In the genomic region with DNA sequence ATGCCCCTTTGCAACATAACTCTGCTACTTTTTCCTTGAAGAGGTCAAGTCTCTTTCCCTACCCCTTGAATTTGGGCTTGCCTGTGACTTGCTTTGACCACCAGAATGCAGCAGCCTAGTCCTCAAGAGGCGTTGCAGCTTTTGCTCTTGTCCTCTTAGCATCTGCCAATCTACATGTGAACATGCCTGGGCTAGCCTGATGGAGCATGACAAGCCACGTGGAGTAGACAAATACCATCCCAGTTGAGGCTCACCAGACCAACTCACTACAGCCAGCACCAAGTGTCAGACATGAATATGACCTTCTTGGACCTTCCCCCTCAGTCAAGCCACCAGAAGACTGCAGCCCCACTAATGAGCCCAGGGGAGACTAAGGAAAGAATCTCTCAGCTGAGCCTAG, we compare ENCODE assay signal across 23 cellular contexts. TPM values are rescaled to one million over a fixed set of nuclear protein-coding genes. Genes with fewer than 3 reads are reported as not detected.
DNase-seq lines count a peak whose midpoint lies in the region; ATAC-seq and TF ChIP-seq lines count a peak whose summit lies in the region.
"Had no signal": no experiment of that assay in that cellular context is flagged by ENCODE, and none has a peak within 500 bp of the region (broad histone marks: within the 10 kb centered on the region; RNA-seq: fewer than 3 reads in every experiment).

No MANE protein-coding gene starts in this region.

- H3K27me3 ChIP-seq in WERI-Rb-1 (ENCODE audit: insufficient read depth, low read depth, severe bottlenecking): no peaks in the 10 kb centered on the region
- H3K27me3 ChIP-seq: esophagus squamous epithelium, tibial nerve had no signal

- peaks cover 0 to 3% of the 10 kb centered on the region in 2 donors for H3K36me3 Mint-ChIP-seq in activated naive CD4-positive, alpha-beta T cell treated with anti-CD3 and anti-CD28 coated beads, Interleukin-2, amount 50 U/mL, for 72 hours
- no peaks in the 10 kb centered on the region for H3K36me3 Mint-ChIP-seq in type B pancreatic cell
- H3K36me3 Mint-ChIP-seq: CD8-positive, alpha-beta T cell had no signal

- H3K27ac Mint-ChIP-seq in activated naive CD4-positive, alpha-beta T cell treated with anti-CD3 and anti-CD28 coated beads, Interleukin-2, amount 50 U/mL, for 72 hours: peak overlapping the region; percentile 26 to 39
- peak overlapping the region; percentile 51 for H3K27ac Mint-ChIP-seq in type B pancreatic cell
- H3K27ac Mint-ChIP-seq: CD8-positive, alpha-beta T cell; T-helper 1 cell treated with Interleukin-12 subunit alpha and Interleukin-12 subunit beta and Interleukin-4 antibody, amounts not matched to agents 30 μg/mL and 1 μg/mL, for 36 hours had no signal

- H3K4me1 Mint-ChIP-seq in type B pancreatic cell (ENCODE audit: unreplicated experiment): peaks cover 23% of the 10 kb centered on the region

- no peak overlapping the region for H3K4me3 Mint-ChIP-seq in type B pancreatic cell
- H3K4me3 Mint-ChIP-seq: CD8-positive, alpha-beta T cell; T-helper 1 cell treated with Interleukin-12 subunit alpha and Interleukin-12 subunit beta and Interleukin-4 antibody, amounts not matched to agents 30 μg/mL and 1 μg/mL, for 36 hours had no signal

- peaks cover 2% of the 10 kb centered on the region in 2 donors for H3K9me3 Mint-ChIP-seq in activated naive CD4-positive, alpha-beta T cell treated with anti-CD3 and anti-CD28 coated beads, Interleukin-2, amount 50 U/mL, for 72 hours
- H3K9me3 Mint-ChIP-seq in type B pancreatic cell: peaks cover 13% of the 10 kb centered on the region

- ATAC-seq in activated naive CD4-positive, alpha-beta T cell treated with anti-CD3 and anti-CD28 coated beads, Interleukin-2, amount 50 U/mL, for 72 hours: no peak
- ATAC-seq in HG02571 (IDR thresholded peaks at IDR 0.05; ENCODE audit: unreplicated experiment): no peak
- ATAC-seq: CD8-positive, alpha-beta T cell; stimulated activated naive CD8-positive, alpha-beta T cell treated with anti-CD3 and anti-CD28 coated beads, Interleukin-15, Interleukin-2, amounts not matched to agents 100 U/mL and 50 U/mL, for 24 hours had no signal

- no peak for TF ChIP-seq CTCF in WERI-Rb-1 (IDR thresholded peaks at IDR 0.05; ENCODE audit: low read depth, low read length)
- TF ChIP-seq CTCF in type B pancreatic cell (conservative IDR thresholded peaks at IDR 0.05): no peak

- no peaks in the 10 kb centered on the region for H3K27me3 Mint-ChIP-seq in type B pancreatic cell

- peaks cover 3% of the 10 kb centered on the region for H3K9me3 ChIP-seq in WERI-Rb-1 (ENCODE audit: severe bottlenecking)

- H3K4me3 ChIP-seq in WERI-Rb-1 (ENCODE audit: low read depth, low read length): no peak overlapping the region
- H3K4me3 ChIP-seq: esophagus squamous epithelium, PC-9, skin epidermis, tibial nerve had no signal

- peak overlapping the region; percentile 39 for H3K27ac ChIP-seq in WERI-Rb-1
- H3K27ac ChIP-seq: PC-9, skin epidermis had no signal

- no peak for DNase-seq in activated naive CD4-positive, alpha-beta T cell treated with anti-CD3 and anti-CD28 coated beads, Interleukin-2, amount 50 U/mL, for 72 hours (ENCODE audit: low spot score in 2 of 2)
- DNase-seq in activated naive CD4-positive, alpha-beta T cell (lab: John Stamatoyannopoulos, UW): no peak
- peak; percentile 38 for DNase-seq in WERI-Rb-1
- DNase-seq in islet precursor cell: peak; percentile 48
- no peak for DNase-seq in type B pancreatic cell (ENCODE audit: extremely low spot score, unreplicated experiment)
- DNase-seq in NCI-H2029 (lab: John Stamatoyannopoulos, UW): no peak
- no peak for DNase-seq in UCSD-AML1 (lab: John Stamatoyannopoulos, UW; ENCODE audit: unreplicated experiment)
- DNase-seq: activated CD4-positive, alpha-beta T cell treated with anti-CD3 and anti-CD28 coated beads, Interleukin-2, amount 50 U/mL, for 4 hours; activated CD8-positive, alpha-beta memory T cell treated with anti-CD3 and anti-CD28 coated beads, Interleukin-2, amount 50 U/mL, for 48 hours; activated gamma-delta T cell; CD8-positive, alpha-beta T cell; effector CD4-positive, alpha-beta T cell; esophagus squamous epithelium; Kasumi-1; NCI-H1048; NCI-H82; stimulated activated CD4-positive, alpha-beta T cell treated with anti-CD3 and anti-CD28 coated beads, Interleukin-2, amount 100 ng/mL, for 48 hours; stimulated activated naive CD8-positive, alpha-beta T cell treated with anti-CD3 and anti-CD28 coated beads, Interleukin-15, Interleukin-2, amounts not matched to agents 100 U/mL and 50 U/mL, for 24 hours had no signal

- H3K36me3 ChIP-seq in WERI-Rb-1: no peaks in the 10 kb centered on the region
- H3K36me3 ChIP-seq: esophagus squamous epithelium had no signal

RNA-seq across cellular contexts. Expression of a gene that starts 32.9 kb away (rescaled TPM):
- total RNA-seq in activated naive CD4-positive, alpha-beta T cell treated with anti-CD3 and anti-CD28 coated beads, Interleukin-2, amount 50 U/mL, for 72 hours: under 1 TPM in 1 of 2 donors, not detected in 1; 0.64 TPM
- 79.2 and 122 TPM in 2 replicates for total RNA-seq in type B pancreatic cell (ENCODE audit: low replicate concordance)
- total RNA-seq: CD8-positive, alpha-beta T cell had no signal

Comparison
In these comparisons a context has a peak if more than half of its experiments do, and no peak if none do; other contexts are left out.
1. DNase-seq: peak in WERI-Rb-1 (single experiment) and islet precursor cell (single experiment); none in activated naive CD4-positive, alpha-beta T cell treated with anti-CD3 and anti-CD28 coated beads, Interleukin-2, amount 50 U/mL, for 72 hours (0 of 2), activated naive CD4-positive, alpha-beta T cell (0 of 4), type B pancreatic cell (single experiment), NCI-H2029 (single experiment) and UCSD-AML1 (single experiment).
2. RNA of a gene that starts 32.9 kb away (total RNA-seq): 79.2 to 122 TPM in type B pancreatic cell; 0.64 TPM in activated naive CD4-positive, alpha-beta T cell treated with anti-CD3 and anti-CD28 coated beads, Interleukin-2, amount 50 U/mL, for 72 hours; every median in the first group is over 10 times any median in the second.